8 cellular contexts compared by ENCODE assay signal in the genomic region with DNA sequence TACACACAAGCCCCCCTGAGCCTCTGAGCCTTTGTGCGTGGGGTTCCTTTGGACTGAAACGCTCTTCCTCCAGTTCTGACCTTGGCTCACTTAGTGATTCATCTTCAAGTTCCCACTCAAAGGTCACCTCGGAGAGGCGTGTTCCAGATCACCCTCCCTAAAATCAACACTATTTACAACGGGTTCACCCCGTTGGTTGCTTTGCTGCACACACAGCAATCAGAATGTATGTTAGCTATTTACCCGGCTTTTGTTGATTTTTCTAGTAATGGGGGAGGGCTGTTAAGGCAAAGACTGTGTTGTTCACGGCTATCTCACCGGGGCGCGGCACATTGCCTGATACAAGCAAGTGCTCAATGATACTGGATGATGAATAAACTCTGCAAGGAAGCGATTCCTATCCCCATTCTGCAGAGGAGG. TPM values are rescaled to one million over a fixed set of nuclear protein-coding genes. Genes with fewer than 3 reads are reported as not detected.
DNase-seq lines count a peak whose midpoint lies in the region; ATAC-seq and TF ChIP-seq lines count a peak whose summit lies in the region.

No MANE protein-coding gene starts in this region.

- no peak for TF ChIP-seq CTCF in CD8-positive, alpha-beta T cell (IDR thresholded peaks at IDR 0.05)
- TF ChIP-seq CTCF in OCI-LY7 (conservative IDR thresholded peaks at IDR 0.05; ENCODE audit: low read length) (no peak), epithelial cell of proximal tubule (conservative IDR thresholded peaks at IDR 0.05; ENCODE audit: low read depth, low read length) (no peak)

- H3K79me2 ChIP-seq in OCI-LY7 (ENCODE audit: insufficient read depth, low read depth, low read length): no peaks in the 10 kb centered on the region

- H3K4me1 Mint-ChIP-seq in CD8-positive, alpha-beta T cell (ENCODE audit: low read depth): peaks cover 22% of the 10 kb centered on the region

- no peaks in the 10 kb centered on the region for H3K9me3 ChIP-seq in CD8-positive, alpha-beta T cell (ENCODE audit: low read length)
- H3K9me3 ChIP-seq in OCI-LY7 (ENCODE audit: low read length): no peaks in the 10 kb centered on the region
- H3K9me3 ChIP-seq in neuron (ENCODE audit: low read length): no peaks in the 10 kb centered on the region

- H3K9me3 Mint-ChIP-seq in CD8-positive, alpha-beta T cell: no peaks in the 10 kb centered on the region

- intact Hi-C loops in CD8-positive, alpha-beta T cell (cut with DNase I, micrococcal nuclease): loop anchor here (1.0 to 5.0 kb wide), 2 partner anchors 39 to 65 kb away; partner anchors contain the start of genes ALG1 (in 2 of the 2) and EEF2KMT (in 2 of the 2)
- intact Hi-C loops in OCI-LY7 (cut with micrococcal nuclease; ENCODE audit: unreplicated experiment): no loop called here

- H3K36me3 Mint-ChIP-seq in CD8-positive, alpha-beta T cell: peaks cover 33% of the 10 kb centered on the region

- no peaks in the 10 kb centered on the region for H3K27me3 Mint-ChIP-seq in CD8-positive, alpha-beta T cell (ENCODE audit: low read depth)

- no peaks in the 10 kb centered on the region for H3K27me3 ChIP-seq in CD8-positive, alpha-beta T cell (ENCODE audit: insufficient read depth, low read length)
- no peaks in the 10 kb centered on the region for H3K27me3 ChIP-seq in neuron (ENCODE audit: insufficient read depth, low read length)

- H3K9me2 ChIP-seq in OCI-LY7 (ENCODE audit: insufficient read depth, low read length): no peaks in the 10 kb centered on the region

- peak overlapping the region; percentile 46 for H3K27ac Mint-ChIP-seq in CD8-positive, alpha-beta T cell

- peak overlapping the region; percentile 67 for H3K27ac ChIP-seq in CD8-positive, alpha-beta T cell (ENCODE audit: low read depth, low read length)
- H3K27ac ChIP-seq in OCI-LY7 (ENCODE audit: low read depth, low read length, poor library complexity, severe bottlenecking): no peak overlapping the region

- POLR2A ChIA-PET in CD8-positive, alpha-beta T cell (lab: Charles Lee): interaction anchor here (2.7 kb wide), 1 partner anchor 38 kb away, joined by 23 read pairs; the partner anchor contains the start of gene ALG1
- POLR2A ChIA-PET in OCI-LY7 (lab: Charles Lee): interaction anchor here (1.0 kb wide), 1 partner anchor 60 kb away, joined by 3 read pairs; no protein-coding TSS in a partner anchor

- ATAC-seq in CD8-positive, alpha-beta T cell: no peak

- BruUV-seq in OCI-LY7 (replicated peaks; lab: Mats Ljungman, UMichigan): TSS peak; percentile 63

- H3K4me1 ChIP-seq in CD8-positive, alpha-beta T cell (ENCODE audit: insufficient read depth, low read length): peaks cover 17% of the 10 kb centered on the region
- H3K4me1 ChIP-seq in OCI-LY7 (ENCODE audit: insufficient read depth, low read length, poor library complexity, severe bottlenecking) (peaks cover 15% of the 10 kb centered on the region), neuron (ENCODE audit: insufficient read depth, low read length) (peaks cover 29% of the 10 kb centered on the region)

- no peaks in the 10 kb centered on the region for H4K20me1 ChIP-seq in OCI-LY7 (ENCODE audit: insufficient read depth, low read length)

- peak overlapping the region; percentile 91 for H3K4me3 ChIP-seq in CD8-positive, alpha-beta T cell (ENCODE audit: low read depth, low read length)
- peak overlapping the region; percentile 85 for H3K4me3 ChIP-seq in OCI-LY7 (ENCODE audit: low read depth, low read length, poor library complexity, severe bottlenecking)
- H3K4me3 ChIP-seq in epithelial cell of proximal tubule (ENCODE audit: low read depth, low read length): peak overlapping the region; percentile 78
- H3K4me3 ChIP-seq in neuron (ENCODE audit: low read length): peak overlapping the region; percentile 82

- H3K4me3 Mint-ChIP-seq in CD8-positive, alpha-beta T cell: peak overlapping the region; percentile 88

- H2AFZ ChIP-seq in OCI-LY7 (ENCODE audit: low read length): peak overlapping the region; percentile 97; the same call in 1 of the 2 replicates
- H2AFZ ChIP-seq in neuron (ENCODE audit: low read depth, low read length): peak overlapping the region; percentile 99

- CTCF ChIA-PET in CD8-positive, alpha-beta T cell (lab: Charles Lee): interaction anchor here (0.8 to 1.2 kb wide), 2 partner anchors 9 to 12 kb away, joined by 3 read pairs; no protein-coding TSS in a partner anchor
- CTCF ChIA-PET in OCI-LY7 (lab: Charles Lee; ENCODE audit: unreplicated experiment): no interaction called here

- H3K36me3 ChIP-seq in CD8-positive, alpha-beta T cell (ENCODE audit: insufficient read depth, low read length): peaks cover 6% of the 10 kb centered on the region
- no peaks in the 10 kb centered on the region for H3K36me3 ChIP-seq in OCI-LY7 (ENCODE audit: insufficient read depth, low read length)
- H3K36me3 ChIP-seq in neuron (ENCODE audit: insufficient read depth, low read length): no peaks in the 10 kb centered on the region

- no peak for DNase-seq in CD8-positive, alpha-beta T cell
- DNase-seq in OCI-LY7 (ENCODE audit: low spot score) (no peak), epithelial cell of proximal tubule (ENCODE audit: low read depth) (no peak), cortex of kidney (lab: John Stamatoyannopoulos, UW) (no peak), activated gamma-delta T cell treated with Interleukin-2 at 50 U/mL for 16 hours (no peak), LoVo (ENCODE audit: low spot score) (no peak), NCI-H69 (lab: John Stamatoyannopoulos, UW) (no peak)

- peak overlapping the region; percentile 78 for H3K4me2 ChIP-seq in OCI-LY7 (ENCODE audit: low read length)

RNA-seq across cellular contexts. Expression of gene NAGPA, which starts 1.0 kb away (rescaled TPM):
- total RNA-seq in CD8-positive, alpha-beta T cell: 10 to 100 TPM; 35.0 to 38.1 TPM
- total RNA-seq in OCI-LY7 (2014; rRNA removed; shearing (Covaris generic)): 12.8 and 15.6 TPM in 2 replicates
- total RNA-seq in OCI-LY7 (2022) (12.2 and 14.6 TPM in 2 replicates), epithelial cell of proximal tubule (15.8 and 25.6 TPM in 2 replicates)

RNA-seq across cellular contexts. Expression of gene C16orf89, which starts 33.0 kb away (rescaled TPM):
- total RNA-seq in CD8-positive, alpha-beta T cell: not detected
- not detected in 2 replicates for total RNA-seq in OCI-LY7 (2014; rRNA removed; shearing (Covaris generic))
- total RNA-seq in OCI-LY7 (2022) (not detected in 2 replicates), epithelial cell of proximal tubule (not detected in 2 replicates)

RNA-seq across cellular contexts. Expression of gene ALG1, which starts 38.9 kb away (rescaled TPM):
- 10 to 100 TPM in 1 of 2 experiments, 1 to 10 TPM in 1; 7.9 to 10.9 TPM for total RNA-seq in CD8-positive, alpha-beta T cell
- 13.7 TPM in 2 replicates for total RNA-seq in OCI-LY7 (2014; rRNA removed; shearing (Covaris generic))
- total RNA-seq in OCI-LY7 (2022) (20.5 and 23.1 TPM in 2 replicates), epithelial cell of proximal tubule (21.9 and 31.9 TPM in 2 replicates)
